Comparison of ENCODE assay signal across 17 cellular contexts in the genomic region with DNA sequence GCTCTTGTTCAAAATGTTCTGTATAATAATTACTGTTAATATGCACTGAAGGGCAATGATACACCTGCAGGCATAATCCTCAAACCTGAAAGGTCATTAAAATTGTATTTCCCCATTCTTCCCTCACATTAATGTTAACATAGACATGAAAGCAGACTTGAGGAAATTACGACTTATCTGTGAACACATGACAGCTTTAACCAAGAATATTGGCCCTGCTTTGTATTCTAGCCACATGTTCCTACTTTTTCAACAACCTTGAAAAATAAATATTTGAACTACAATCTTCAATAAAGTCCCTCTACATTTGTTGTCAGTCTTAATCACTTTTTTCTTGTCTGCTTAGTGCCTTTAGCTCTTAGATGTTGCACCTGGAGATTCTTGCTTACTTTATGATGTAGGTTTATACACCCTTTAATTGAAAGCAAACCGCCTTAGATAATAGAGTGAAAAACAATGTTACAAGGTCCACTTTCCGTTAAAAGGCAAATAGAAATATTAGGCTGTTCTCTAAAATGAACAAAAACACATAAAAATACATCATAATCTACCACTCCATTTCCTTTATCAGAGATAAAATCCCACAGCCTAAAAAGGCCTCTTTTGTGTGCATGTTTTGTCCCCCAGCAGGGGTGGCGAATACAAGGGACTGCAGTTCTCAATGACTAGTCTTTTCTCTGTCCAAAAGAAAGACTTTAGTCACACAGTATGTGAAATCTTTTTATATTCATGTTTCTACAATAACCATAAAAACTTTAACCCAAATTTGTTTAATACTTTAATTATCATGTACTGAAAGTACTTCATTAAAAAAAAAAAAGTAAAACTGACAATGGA. TPM values are rescaled to one million over a fixed set of nuclear protein-coding genes. Genes with fewer than 3 reads are reported as not detected.
A peak's percentile ranks its signal among the peaks of the same experiment; 100 is the strongest.
DNase-seq lines count a peak whose midpoint lies in the region; ATAC-seq and TF ChIP-seq lines count a peak whose summit lies in the region.
"Had no signal": no experiment of that assay in that cellular context is flagged by ENCODE, and none has a peak within 500 bp of the region (broad histone marks: within the 10 kb centered on the region; RNA-seq: fewer than 3 reads in every experiment).

No MANE protein-coding gene starts in this region.

- H3K9me3 ChIP-seq in hepatocyte (ENCODE audit: low read depth), result no peaks in the 10 kb centered on the region
- H3K9me3 ChIP-seq: thyroid gland had no signal

- H3K4me2 ChIP-seq in hepatocyte, result no peak overlapping the region

- no peaks in the 10 kb centered on the region for H3K79me2 ChIP-seq in hepatocyte

- no peaks in the 10 kb centered on the region for H3K9me2 ChIP-seq in hepatocyte (replicated peaks; ENCODE audit: insufficient read depth)

- ATAC-seq in activated CD4-positive, CD25-positive, alpha-beta regulatory T cell treated with anti-CD3 and anti-CD28 coated beads, Interleukin-2, amount 50 U/mL, for 24 hours, result no peak
- no peak for ATAC-seq in esophagus mucosa
- ATAC-seq: left cardiac atrium had no signal

- peak; percentile 47 for DNase-seq in Ammon's horn (ENCODE audit: low spot score)
- peak; percentile 43 for DNase-seq in DMS53 treated with DMSO at 0.1 percent for 48 hours (lab: John Stamatoyannopoulos, UW; ENCODE audit: unreplicated experiment)
- DNase-seq in caudate nucleus (lab: John Stamatoyannopoulos, UW), result peak in 8 of 61 donors; percentile 3 to 24 (median 10)
- DNase-seq in midbrain (lab: John Stamatoyannopoulos, UW), result peak; percentile 39
- DNase-seq in UCSD-AML1 (lab: John Stamatoyannopoulos, UW; ENCODE audit: unreplicated experiment), result no peak
- no peak for DNase-seq in hepatocyte (ENCODE audit: low spot score)
- DNase-seq: activated CD8-positive, alpha-beta memory T cell treated with anti-CD3 and anti-CD28 coated beads for 24 hours; activated naive CD8-positive, alpha-beta T cell treated with anti-CD3 and anti-CD28 coated beads, Interleukin-2, amount 10 ng/mL, durations not matched to agents 7 days and 5 days; cortex of kidney; KBM-7; left cardiac atrium; NCI-H510A treated with DMSO at 0.1 percent for 48 hours; OCI-M1; SIG-M5; thyroid gland had no signal

- no peaks in the 10 kb centered on the region for H4K20me1 ChIP-seq in hepatocyte (ENCODE audit: insufficient read depth, poor library complexity, severe bottlenecking)

- WGBS in hepatocyte (ENCODE audit: low lambda C conversion rate, missing lambda C conversion rate), result 72% methylated on average over 4 of the region's 4 CpGs

- H3K27me3 ChIP-seq in hepatocyte, result no peaks in the 10 kb centered on the region
- H3K27me3 ChIP-seq: thyroid gland had no signal

- no peak for TF ChIP-seq CTCF in hepatocyte (IDR thresholded peaks at IDR 0.05; ENCODE audit: poor library complexity)

- no peak overlapping the region for H2AFZ ChIP-seq in hepatocyte

- peaks cover 6% of the 10 kb centered on the region for H3K36me3 ChIP-seq in hepatocyte (replicated peaks; ENCODE audit: insufficient read depth, low read depth)

- H3K27ac ChIP-seq in caudate nucleus (ENCODE audit: low read depth, low read length) (peak overlapping the region; percentile 81), hepatocyte (no peak overlapping the region)
- H3K27ac ChIP-seq: thyroid gland had no signal

- no peaks in the 10 kb centered on the region for H3K4me1 ChIP-seq in hepatocyte (ENCODE audit: insufficient read depth)
- H3K4me1 ChIP-seq: thyroid gland had no signal

- no peak overlapping the region for H3K4me3 ChIP-seq in hepatocyte
- H3K4me3 ChIP-seq: thyroid gland had no signal

RNA-seq across cellular contexts. Expression of a gene that starts 55.9 kb away (rescaled TPM):
- 46.4 and 48.6 TPM in 2 replicates for total RNA-seq in hepatocyte
- polyA plus RNA-seq in hepatocyte, result 28.0 and 45.5 TPM in 2 replicates
- 29.0 TPM for total RNA-seq in esophagus mucosa

RNA-seq across cellular contexts. Expression of a gene that starts 56.4 kb away (rescaled TPM):
- 6.1 and 7.0 TPM in 2 replicates for total RNA-seq in hepatocyte
- polyA plus RNA-seq in hepatocyte, result 6.1 and 6.9 TPM in 2 replicates
- total RNA-seq in esophagus mucosa, result 4.8 TPM

Comparison
In these comparisons a context has a peak if more than half of its experiments do, and no peak if none do; other contexts are left out.
1. DNase-seq: peak in Ammon's horn (single experiment), DMS53 treated with DMSO at 0.1 percent for 48 hours (single experiment) and midbrain (single experiment); none in UCSD-AML1 (single experiment) and hepatocyte (single experiment).